In genomic region chr11:2839395-2839941, GRCh38 we compare ENCODE assay signal across 13 cellular contexts.
"Had no signal": no experiment of that assay in that cellular context is flagged by ENCODE, and none has a peak within 500 bp of the region (broad histone marks: within the 10 kb centered on the region; RNA-seq: fewer than 3 reads in every experiment).

No MANE protein-coding gene starts in this region.

- H3K9me3 Mint-ChIP-seq: activated CD4-positive, alpha-beta T cell treated with anti-CD3 and anti-CD28 coated beads, Interleukin-2, amount 10 ng/mL, durations not matched to agents 7 days and 5 days; activated naive CD4-positive, alpha-beta T cell treated with anti-CD3 and anti-CD28 coated beads, Interleukin-2, amount 50 U/mL, for 24 hours; activated T-cell treated with anti-CD3 and anti-CD28 coated beads, Interleukin-2, amount 50 U/mL, for 24 hours; activated T-helper 2 cell treated with anti-CD3 and anti-CD28 coated beads, Interferon-gamma antibody, Interleukin-2, Interleukin-4, amounts not matched to agents 10 μg/mL and 5 μg/mL and 100 μg/mL, durations not matched to agents 14 hours and 24 hours and 36 hours had no signal

- H3K4me1 ChIP-seq: ascending aorta, pancreas had no signal

- H3K4me3 Mint-ChIP-seq: activated CD4-positive, alpha-beta T cell treated with anti-CD3 and anti-CD28 coated beads, Interleukin-2, amount 10 ng/mL, durations not matched to agents 7 days and 5 days; activated CD8-positive, alpha-beta T cell treated with anti-CD3 and anti-CD28 coated beads, Interleukin-2, amount 10 ng/mL, durations not matched to agents 7 days and 5 days; activated naive CD4-positive, alpha-beta T cell treated with anti-CD3 and anti-CD28 coated beads, Interleukin-2, amount 50 U/mL, for 24 hours; activated T-cell treated with anti-CD3 and anti-CD28 coated beads, Interleukin-2, amount 50 U/mL, for 24 hours had no signal

- H3K36me3 ChIP-seq: ascending aorta, esophagus muscularis mucosa, neutrophil, pancreas had no signal

- H3K27ac Mint-ChIP-seq: activated CD4-positive, alpha-beta T cell treated with anti-CD3 and anti-CD28 coated beads, Interleukin-2, amount 10 ng/mL, durations not matched to agents 7 days and 5 days; activated CD8-positive, alpha-beta T cell treated with anti-CD3 and anti-CD28 coated beads, Interleukin-2, amount 10 ng/mL, durations not matched to agents 7 days and 5 days; activated T-cell treated with anti-CD3 and anti-CD28 coated beads, Interleukin-2, amount 50 U/mL, for 24 hours; activated T-helper 2 cell treated with anti-CD3 and anti-CD28 coated beads, Interferon-gamma antibody, Interleukin-2, Interleukin-4, amounts not matched to agents 10 μg/mL and 5 μg/mL and 100 μg/mL, durations not matched to agents 14 hours and 24 hours and 36 hours had no signal

- DNase-seq: activated CD4-positive, alpha-beta T cell treated with anti-CD3 and anti-CD28 coated beads, Interleukin-2, amount 10 ng/mL, durations not matched to agents 7 days and 5 days; activated CD8-positive, alpha-beta T cell treated with anti-CD3 and anti-CD28 coated beads, Interleukin-2, amount 10 ng/mL, durations not matched to agents 7 days and 5 days; activated T-cell treated with anti-CD3 and anti-CD28 coated beads, Interleukin-2, amount 50 U/mL, for 24 hours; left colon; stimulated activated naive CD4-positive, alpha-beta T cell; T-helper 9 cell had no signal

- H3K27me3 ChIP-seq: ascending aorta, esophagus muscularis mucosa, pancreas had no signal

- H3K4me3 ChIP-seq: ascending aorta, coronary artery, esophagus muscularis mucosa, pancreas had no signal

- FAIRE-seq: pancreas had no signal

- ATAC-seq: activated CD8-positive, alpha-beta T cell treated with anti-CD3 and anti-CD28 coated beads, Interleukin-2, amount 10 ng/mL, durations not matched to agents 7 days and 5 days; left colon; pancreas had no signal

- H3K27me3 Mint-ChIP-seq: activated CD4-positive, alpha-beta T cell treated with anti-CD3 and anti-CD28 coated beads, Interleukin-2, amount 10 ng/mL, durations not matched to agents 7 days and 5 days; activated naive CD4-positive, alpha-beta T cell treated with anti-CD3 and anti-CD28 coated beads, Interleukin-2, amount 50 U/mL, for 24 hours; activated T-cell treated with anti-CD3 and anti-CD28 coated beads, Interleukin-2, amount 50 U/mL, for 24 hours had no signal

- H3K9me3 ChIP-seq: ascending aorta, esophagus muscularis mucosa, neutrophil, pancreas had no signal

- H3K27ac ChIP-seq: ascending aorta, coronary artery, esophagus muscularis mucosa, neutrophil, pancreas had no signal

- H3K36me3 Mint-ChIP-seq: activated naive CD4-positive, alpha-beta T cell treated with anti-CD3 and anti-CD28 coated beads, Interleukin-2, amount 50 U/mL, for 24 hours had no signal
